Comparison of ENCODE assay signal across 12 cellular contexts in genomic region chr12:103901518-103902173, GRCh38.
A peak's percentile ranks its signal among the peaks of the same experiment; 100 is the strongest.
DNase-seq lines count a peak whose midpoint lies in the region.
"Had no signal": no experiment of that assay in that cellular context is flagged by ENCODE, and none has a peak within 500 bp of the region (broad histone marks: within the 10 kb centered on the region; RNA-seq: fewer than 3 reads in every experiment).

No MANE protein-coding gene starts in this region.

- peak; percentile 24 for DNase-seq in NCI-H2171 treated with DMSO at 0.1 percent for 48 hours (lab: John Stamatoyannopoulos, UW)
- DNase-seq in NCI-H2171 (lab: John Stamatoyannopoulos, UW): no peak
- DNase-seq in T-helper 2 cell: peak in 4 of 5 experiments; percentile 5 to 62 (median 30)
- peak; percentile 16 for DNase-seq in activated naive CD4-positive, alpha-beta T cell treated with Interleukin-2 at 50 U/mL for 16 hours
- peak in 2 of 3 donors; percentile 3 to 10 for DNase-seq in stimulated activated CD4-positive, alpha-beta T cell treated with anti-CD3 and anti-CD28 coated beads, TNF-alpha, amount 100 ng/mL, for 1 hour (ENCODE audit: low read depth in 3 of 3, low spot score in 1 of 3)
- no peak for DNase-seq in Kasumi-1 (lab: John Stamatoyannopoulos, UW)
- no peak for DNase-seq in SW480 (ENCODE audit: low spot score)
- no peak for DNase-seq in HuH-7 (ENCODE audit: low spot score)
- DNase-seq: cerebellar nuclear complex, Karpas-422, NCI-H524 treated with DMSO at 0.1 percent for 48 hours, tibial artery had no signal

Comparison
In these comparisons a context has a peak if more than half of its experiments do, and no peak if none do; other contexts are left out.
1. DNase-seq: peak in NCI-H2171 treated with DMSO at 0.1 percent for 48 hours (single experiment), T-helper 2 cell (4 of 5), activated naive CD4-positive, alpha-beta T cell treated with Interleukin-2 at 50 U/mL for 16 hours (single experiment) and stimulated activated CD4-positive, alpha-beta T cell treated with anti-CD3 and anti-CD28 coated beads, TNF-alpha, amount 100 ng/mL, for 1 hour (2 of 3); none in NCI-H2171 (single experiment), Kasumi-1 (0 of 2), SW480 (single experiment) and HuH-7 (single experiment).